In the genomic region with DNA sequence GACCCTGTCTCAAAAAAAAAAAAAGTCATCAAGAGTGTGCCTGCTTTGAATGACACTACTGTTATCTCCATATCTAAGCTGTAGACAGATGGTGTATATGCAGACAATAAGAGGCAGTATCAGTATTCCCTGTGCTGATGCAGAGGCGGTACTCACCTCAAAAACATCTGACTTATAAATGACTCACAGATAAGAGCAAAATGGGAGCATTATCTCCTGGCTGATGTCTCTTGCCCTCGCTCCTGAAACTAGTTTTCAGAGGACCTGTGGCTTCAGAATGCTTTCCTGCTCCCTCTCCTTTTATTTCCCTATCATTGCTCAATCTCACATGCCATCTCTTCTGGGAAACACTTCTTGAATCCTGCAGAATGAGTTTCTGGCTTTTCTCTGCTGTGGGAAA, we compare ENCODE assay signal across 18 cellular contexts.
DNase-seq lines count a peak whose midpoint lies in the region; ATAC-seq and TF ChIP-seq lines count a peak whose summit lies in the region.
"Had no signal": no experiment of that assay in that cellular context is flagged by ENCODE, and none has a peak within 500 bp of the region (broad histone marks: within the 10 kb centered on the region; RNA-seq: fewer than 3 reads in every experiment).

No MANE protein-coding gene starts in this region.

- H2BK120ac ChIP-seq in IMR-90 (ENCODE audit: low read depth, low read length) = no peak overlapping the region

- ATAC-seq in IMR-90 (ENCODE audit: low read depth) = peak; percentile 72
- ATAC-seq: effector memory CD8-positive, alpha-beta T cell; left lobe of liver had no signal

- H4K20me1 ChIP-seq in IMR-90 (ENCODE audit: insufficient read depth, low read length) = peaks cover 5% of the 10 kb centered on the region; the same call in 1 of the 2 replicates

- no peak overlapping the region for H4K8ac ChIP-seq in IMR-90 (ENCODE audit: low read depth in 2 of 2, low read length in 2 of 2)

- H3K36me3 Mint-ChIP-seq in Caco-2 (ENCODE audit: insufficient read depth, unreplicated experiment) = peaks cover 9% of the 10 kb centered on the region
- H3K36me3 Mint-ChIP-seq: activated naive CD4-positive, alpha-beta T cell treated with anti-CD3 and anti-CD28 coated beads, Interleukin-2, amount 50 U/mL, for 24 hours; CD4-positive, CD25-positive, alpha-beta regulatory T cell had no signal

- no peak overlapping the region for H2BK15ac ChIP-seq in IMR-90 (ENCODE audit: low read depth, low read length)

- no peak overlapping the region for H3K18ac ChIP-seq in IMR-90 (ENCODE audit: low read depth, low read length)

- 0 out of 4 replicates have a peak, but pooled peaks cover 0 to 6% of the 10 kb centered on the region in 2 experiments for H3K79me1 ChIP-seq in IMR-90 (ENCODE audit: low read depth in 1 of 2, low read length in 2 of 2)

- no peak overlapping the region for H2AFZ ChIP-seq in IMR-90 (replicated peaks; ENCODE audit: low read length, poor library complexity)

- H3K4me2 ChIP-seq in IMR-90 (ENCODE audit: low read depth, low read length) = no peak overlapping the region

- H2AK5ac ChIP-seq in IMR-90 (ENCODE audit: low read depth, low read length) = no peak overlapping the region; the same call in 1 of the 2 replicates

- WGBS in IMR-90 (ENCODE audit: extremely low coverage in 2 of 2, insufficient read length in 1 of 2), 2 experiments = no CpG with 5 or more reads among the region's 2 CpGs

- TF ChIP-seq CTCF in Caco-2 (IDR thresholded peaks at IDR 0.05; ENCODE audit: insufficient read depth in 1 of 2, low read depth in 1 of 2, low read length in 1 of 2, severe bottlenecking in 1 of 2, unreplicated experiment in 1 of 2) (no peak), IMR-90 (conservative IDR thresholded peaks at IDR 0.05; ENCODE audit: low read depth, low read length) (no peak), brain microvascular endothelial cell (IDR thresholded peaks at IDR 0.05; ENCODE audit: low read depth, low read length, missing control alignments) (no peak), ascending aorta (IDR thresholded peaks at IDR 0.05) (no peak)

- H3K4me1 Mint-ChIP-seq in Caco-2 (ENCODE audit: low read depth, unreplicated experiment) = peaks cover 22% of the 10 kb centered on the region
- H3K4me1 Mint-ChIP-seq: activated naive CD4-positive, alpha-beta T cell treated with anti-CD3 and anti-CD28 coated beads, Interleukin-2, amount 50 U/mL, for 24 hours; CD4-positive, CD25-positive, alpha-beta regulatory T cell; central memory CD8-positive, alpha-beta T cell had no signal

- H3K27me3 Mint-ChIP-seq in Caco-2 (ENCODE audit: insufficient read depth, unreplicated experiment) = no peaks in the 10 kb centered on the region
- H3K27me3 Mint-ChIP-seq: activated naive CD4-positive, alpha-beta T cell treated with anti-CD3 and anti-CD28 coated beads, Interleukin-2, amount 50 U/mL, for 24 hours; CD4-positive, CD25-positive, alpha-beta regulatory T cell; central memory CD8-positive, alpha-beta T cell; effector memory CD8-positive, alpha-beta T cell had no signal

- H3K23ac ChIP-seq in IMR-90 (ENCODE audit: low read depth, low read length) = no peak overlapping the region

- H3K27me3 ChIP-seq in Caco-2 (replicated peaks; ENCODE audit: control insufficient read depth, insufficient read depth, low read length) = no peaks in the 10 kb centered on the region
- no peaks in the 10 kb centered on the region for H3K27me3 ChIP-seq in IMR-90 (ENCODE audit: control insufficient read depth, insufficient read depth, low read length)
- no peaks in the 10 kb centered on the region for H3K27me3 ChIP-seq in brain microvascular endothelial cell (replicated peaks)
- no peaks in the 10 kb centered on the region for H3K27me3 ChIP-seq in ascending aorta
- H3K27me3 ChIP-seq: ovary had no signal

- H2AK9ac ChIP-seq in IMR-90 (replicated peaks; ENCODE audit: low read depth, low read length, poor library complexity) = no peak overlapping the region

- H3K4ac ChIP-seq in IMR-90 (ENCODE audit: low read depth, low read length) = no peak overlapping the region

- no peak overlapping the region for H3K4me3 ChIP-seq in Caco-2 (ENCODE audit: low read depth, low read length)
- no peak overlapping the region for H3K4me3 ChIP-seq in IMR-90 (ENCODE audit: insufficient read depth, low read depth, low read length)
- H3K4me3 ChIP-seq in brain microvascular endothelial cell (ENCODE audit: low read depth, low read length) = no peak overlapping the region
- H3K4me3 ChIP-seq in ascending aorta = no peak overlapping the region
- H3K4me3 ChIP-seq: ovary had no signal

- intact Hi-C loops in Caco-2 (cut with micrococcal nuclease; ENCODE audit: unreplicated experiment) = loop anchor here (5.0 kb wide), 1 partner anchor 54 kb away; no protein-coding TSS in a partner anchor
- intact Hi-C loops in IMR-90 (cut with micrococcal nuclease) = no loop called here
- intact Hi-C loops in ascending aorta (cut with DNase I) = no loop called here

- no peaks in the 10 kb centered on the region for H3K9me3 ChIP-seq in Caco-2
- H3K9me3 ChIP-seq in IMR-90 (ENCODE audit: control insufficient read depth, insufficient read depth, low read length) = no peaks in the 10 kb centered on the region
- no peaks in the 10 kb centered on the region for H3K9me3 ChIP-seq in ascending aorta
- H3K9me3 ChIP-seq: ovary had no signal

- H3K9me3 Mint-ChIP-seq in Caco-2 (ENCODE audit: unreplicated experiment) = peaks cover 4% of the 10 kb centered on the region

- peaks cover 5% of the 10 kb centered on the region; the same call in 1 of the 2 replicates for H3K9me1 ChIP-seq in IMR-90 (ENCODE audit: insufficient read depth, low read length)

- no peak overlapping the region for H2BK5ac ChIP-seq in IMR-90 (ENCODE audit: low read depth, low read length, poor library complexity, severe bottlenecking)

- H3K4me1 ChIP-seq in Caco-2 (peaks cover 28% of the 10 kb centered on the region), IMR-90 (ENCODE audit: control insufficient read depth, insufficient read depth, low read length) (peaks cover 10% of the 10 kb centered on the region), ascending aorta (peaks cover 0 to 6% of the 10 kb centered on the region in 2 donors)

- no peak overlapping the region for H3K14ac ChIP-seq in IMR-90 (replicated peaks; ENCODE audit: low read depth, low read length)

- H4K5ac ChIP-seq in IMR-90 (ENCODE audit: low read depth, low read length) = no peak overlapping the region

- no peak overlapping the region for H2BK20ac ChIP-seq in IMR-90 (ENCODE audit: low read depth, low read length)

- peak overlapping the region; percentile 67 for H3K27ac Mint-ChIP-seq in Caco-2 (ENCODE audit: unreplicated experiment)
- H3K27ac Mint-ChIP-seq: activated naive CD4-positive, alpha-beta T cell treated with anti-CD3 and anti-CD28 coated beads, Interleukin-2, amount 50 U/mL, for 24 hours; CD4-positive, CD25-positive, alpha-beta regulatory T cell; effector memory CD8-positive, alpha-beta T cell had no signal

- H3K36me3 ChIP-seq in Caco-2 (ENCODE audit: control insufficient read depth, insufficient read depth, low read length) (no peaks in the 10 kb centered on the region), IMR-90 (ENCODE audit: control insufficient read depth, insufficient read depth, low read length) (no peaks in the 10 kb centered on the region), brain microvascular endothelial cell (replicated peaks) (no peaks in the 10 kb centered on the region), ascending aorta (no peaks in the 10 kb centered on the region)
- H3K36me3 ChIP-seq: ovary had no signal

- no peak overlapping the region for H3K27ac ChIP-seq in IMR-90 (ENCODE audit: insufficient read depth, low read length)
- peak overlapping the region; percentile 14 for H3K27ac ChIP-seq in brain microvascular endothelial cell
- no peak overlapping the region for H3K27ac ChIP-seq in ascending aorta
- H3K27ac ChIP-seq: ovary had no signal

- DNase-seq in Caco-2 (peak; percentile 59 to 74), IMR-90 (peak; percentile 73), brain microvascular endothelial cell (peak; percentile 73), kidney glomerular epithelial cell (lab: John Stamatoyannopoulos, UW) (peak; percentile 4), OCI-M1 (lab: John Stamatoyannopoulos, UW) (no peak), NAMALWA (ENCODE audit: low spot score) (no peak), GM19238 (ENCODE audit: insufficient read length, low spot score) (no peak), ascending aorta (ENCODE audit: low spot score in 2 of 2) (no peak)
- DNase-seq: CD4-positive, CD25-positive, alpha-beta regulatory T cell; DND-41; effector memory CD8-positive, alpha-beta T cell; NCI-H1694 treated with DMSO at 0.1 percent for 48 hours; NCI-H446 treated with DMSO at 0.1 percent for 48 hours; ovary; stimulated activated CD4-positive, alpha-beta T cell treated with anti-CD3 and anti-CD28 coated beads, Interleukin-4, amount 100 ng/mL, for 1 hour had no signal

- BruUV-seq in Caco-2 (replicated peaks; lab: Mats Ljungman, UMichigan) (no TSS peak), IMR-90 (replicated peaks; lab: Mats Ljungman, UMichigan) (no TSS peak)

- CTCF ChIA-PET in Caco-2 (lab: Charles Lee) = no interaction called here
- CTCF ChIA-PET in IMR-90 (lab: Yijun Ruan, JAX) = no interaction called here

- dilution Hi-C loops in IMR-90 (cut with HindIII; ENCODE audit: low sequenced_read_pairs, unreplicated experiment) = no loop called here

- TF ChIP-seq POLR2A in IMR-90 (IDR thresholded peaks at IDR 0.05; ENCODE audit: low read depth, low read length) = no peak

- H4K91ac ChIP-seq in IMR-90 (ENCODE audit: insufficient read depth, low read depth, low read length) = no peak overlapping the region

- no peak overlapping the region for H3K56ac ChIP-seq in IMR-90 (ENCODE audit: extremely low read depth, insufficient read depth, low read length)

- POLR2A ChIA-PET in Caco-2 (lab: Charles Lee) (no interaction called here), IMR-90 (lab: Charles Lee; ENCODE audit: unreplicated experiment) (no interaction called here)

- no peak overlapping the region for H3K9ac ChIP-seq in IMR-90 (ENCODE audit: low read depth, low read length)

- TF ChIP-seq RAD21 in IMR-90 (IDR thresholded peaks at IDR 0.05; ENCODE audit: low read length) = no peak

- in situ Hi-C loops in IMR-90 (cut with MboI; ENCODE audit: low sequenced_read_pairs) = no loop called here
- in situ Hi-C loops in brain microvascular endothelial cell (cut with HindIII; ENCODE audit: low pct_ligation_motif_present, low sequenced_read_pairs) = no loop called here

- H3K4me3 Mint-ChIP-seq in Caco-2 (ENCODE audit: unreplicated experiment) = peak overlapping the region; percentile 52
- H3K4me3 Mint-ChIP-seq: activated naive CD4-positive, alpha-beta T cell treated with anti-CD3 and anti-CD28 coated beads, Interleukin-2, amount 50 U/mL, for 24 hours; CD4-positive, CD25-positive, alpha-beta regulatory T cell; central memory CD8-positive, alpha-beta T cell; effector memory CD8-positive, alpha-beta T cell had no signal

TF ChIP-seq in IMR-90, 13 proteins besides CTCF, POLR2A, EP300 and RAD21 (continues in another document):
- no peak for TF ChIP-seq CHD1 (IDR thresholded peaks at IDR 0.05; ENCODE audit: low read depth, low read length)
- peak; percentile 78; the same call in 1 of the 2 replicates for TF ChIP-seq BHLHE40 (IDR thresholded peaks at IDR 0.05; ENCODE audit: low read depth, low read length)
- peak; percentile 55; the same call in 1 of the 2 replicates for TF ChIP-seq FOS (IDR thresholded peaks at IDR 0.05; ENCODE audit: low read depth, low read length)
- no peak for TF ChIP-seq RFX5 (IDR thresholded peaks at IDR 0.05; ENCODE audit: low read depth, low read length)
- TF ChIP-seq CEBPB (IDR thresholded peaks at IDR 0.05; ENCODE audit: low read depth, low read length) = peak; percentile 79

Comparison
In these comparisons a context has a peak if more than half of its experiments do, and no peak if none do; other contexts are left out.
1. DNase-seq: peak in Caco-2 (2 of 2), IMR-90 (single experiment), brain microvascular endothelial cell (single experiment) and kidney glomerular epithelial cell (single experiment); none in OCI-M1 (single experiment), NAMALWA (single experiment), GM19238 (single experiment) and ascending aorta (0 of 2).